27 cellular contexts compared by ENCODE assay signal in the genomic region with DNA sequence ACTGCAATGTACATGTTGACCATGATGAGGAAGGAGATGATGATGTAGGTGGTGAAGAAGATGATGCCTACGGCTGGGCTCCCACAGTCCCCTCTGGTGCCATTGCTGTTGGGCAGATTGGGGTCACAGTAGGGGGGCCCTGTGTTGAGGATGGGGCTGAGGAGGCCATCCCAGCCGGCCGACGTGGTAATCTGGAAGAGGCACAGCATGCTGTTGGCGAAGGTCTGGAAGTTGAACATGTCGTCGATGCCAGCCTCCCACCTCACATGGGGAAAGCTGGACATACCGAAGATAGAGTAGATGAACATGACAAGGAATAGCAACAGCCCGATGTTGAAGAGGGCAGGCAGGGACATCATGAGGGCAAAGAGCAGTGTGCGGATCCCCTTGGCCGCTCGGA. TPM values are rescaled to one million over a fixed set of nuclear protein-coding genes. Genes with fewer than 3 reads are reported as not detected.
"Had no signal": no experiment of that assay in that cellular context is flagged by ENCODE, and none has a peak within 500 bp of the region (broad histone marks: within the 10 kb centered on the region; RNA-seq: fewer than 3 reads in every experiment).

No MANE protein-coding gene starts in this region.

- H3K36me3 ChIP-seq: colonic mucosa, esophagus squamous epithelium, gastrocnemius medialis, gastroesophageal sphincter, heart left ventricle, heart right ventricle had no signal

- H3K4me3 ChIP-seq: colonic mucosa, coronary artery, dorsolateral prefrontal cortex, esophagus squamous epithelium, gastrocnemius medialis, gastroesophageal sphincter, heart left ventricle, heart right ventricle had no signal

- DNase-seq: colonic mucosa; cortex of kidney; dermis blood vessel endothelial cell; dorsolateral prefrontal cortex; effector CD4-positive, alpha-beta T cell; effector CD8-positive, alpha-beta T cell; effector memory CD4-positive, alpha-beta T cell; effector memory CD8-positive, alpha-beta T cell; endodermal cell; erythroblast; esophagus squamous epithelium; foreskin fibroblast; foreskin keratinocyte; foreskin melanocyte; gastrocnemius medialis; glutamatergic neuron; head of caudate nucleus; heart left ventricle; heart right ventricle had no signal

- FAIRE-seq: colon, endometrium, endothelial cell of umbilical vein, frontal cortex had no signal

- H3K27ac ChIP-seq: colonic mucosa, coronary artery, dorsolateral prefrontal cortex, epithelial cell of prostate, esophagus squamous epithelium, foreskin keratinocyte, gastrocnemius medialis, gastroesophageal sphincter, heart left ventricle, heart right ventricle had no signal

- H3K27me3 ChIP-seq: colonic mucosa, esophagus squamous epithelium, foreskin keratinocyte, gastrocnemius medialis, gastroesophageal sphincter, heart left ventricle, heart right ventricle had no signal

- H3K4me1 ChIP-seq: colonic mucosa, esophagus squamous epithelium, foreskin keratinocyte, gastrocnemius medialis, gastroesophageal sphincter had no signal

- ATAC-seq: effector memory CD8-positive, alpha-beta T cell; esophagus mucosa; foreskin keratinocyte; gastrocnemius medialis; gastroesophageal sphincter had no signal

- H3K9me3 ChIP-seq: colonic mucosa, esophagus squamous epithelium, gastrocnemius medialis, gastroesophageal sphincter, heart left ventricle, heart right ventricle had no signal

RNA-seq across cellular contexts. Expression of a gene that starts 48.6 kb away (rescaled TPM):
- total RNA-seq: esophagus mucosa had no signal
